Comparison of ENCODE assay signal across 30 cellular contexts in the genomic region with DNA sequence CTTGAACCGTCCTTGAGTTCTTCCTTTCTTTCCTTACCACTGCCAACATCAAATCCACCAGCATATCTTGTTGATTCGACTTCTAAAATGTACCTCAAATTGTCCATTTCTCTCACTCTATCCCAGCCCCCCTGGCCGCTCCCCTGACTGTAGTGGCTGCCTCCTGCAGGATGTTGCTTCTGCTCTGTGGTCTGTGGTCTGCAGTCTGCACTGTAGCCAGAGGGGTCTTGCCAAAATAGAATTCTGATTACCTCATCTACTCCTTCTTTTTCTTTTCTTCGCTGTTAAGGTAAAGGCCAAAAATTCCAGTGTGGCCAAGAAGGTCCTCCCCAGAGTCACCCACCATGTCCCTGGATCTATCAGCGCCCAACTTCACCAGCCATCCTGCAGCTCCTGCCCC.
DNase-seq lines count a peak whose midpoint lies in the region; ATAC-seq and TF ChIP-seq lines count a peak whose summit lies in the region.
"Had no signal": no experiment of that assay in that cellular context is flagged by ENCODE, and none has a peak within 500 bp of the region (broad histone marks: within the 10 kb centered on the region; RNA-seq: fewer than 3 reads in every experiment).

No MANE protein-coding gene starts in this region.

- H3K4me1 Mint-ChIP-seq in activated CD4-positive, alpha-beta T cell treated with anti-CD3 and anti-CD28 coated beads, Interleukin-2, amount 10 ng/mL, durations not matched to agents 7 days and 5 days = peaks cover 31% of the 10 kb centered on the region
- peaks cover 12% of the 10 kb centered on the region for H3K4me1 Mint-ChIP-seq in activated CD4-positive, alpha-beta T cell treated with anti-CD3 and anti-CD28 coated beads, Interleukin-2, amount 10 ng/mL, durations not matched to agents 24 days and 14 days
- peaks cover 8% of the 10 kb centered on the region for H3K4me1 Mint-ChIP-seq in activated T-helper 17 cell treated with anti-CD3 and anti-CD28 coated beads, Interleukin-2, amount 50 U/mL, for 72 hours
- peaks cover 25 to 28% of the 10 kb centered on the region in 2 donors for H3K4me1 Mint-ChIP-seq in natural killer cell
- H3K4me1 Mint-ChIP-seq: memory B cell had no signal

- H3K36me3 ChIP-seq in Peyer's patch = no peaks in the 10 kb centered on the region
- H3K36me3 ChIP-seq: SJCRH30, thoracic aorta had no signal

- POLR2A ChIA-PET in activated CD4-positive, alpha-beta T cell treated with anti-CD3 and anti-CD28 coated beads, Interleukin-2, amount 10 ng/mL, durations not matched to agents 7 days and 5 days (lab: Charles Lee) = interaction anchor here (0.7 kb wide), 1 partner anchor 35 kb away, joined by 5 read pairs; no protein-coding TSS in a partner anchor

- peaks cover 18% of the 10 kb centered on the region for H3K36me3 Mint-ChIP-seq in activated CD4-positive, alpha-beta T cell treated with anti-CD3 and anti-CD28 coated beads, Interleukin-2, amount 10 ng/mL, durations not matched to agents 7 days and 5 days (ENCODE audit: low read depth)
- H3K36me3 Mint-ChIP-seq in activated CD4-positive, alpha-beta T cell treated with anti-CD3 and anti-CD28 coated beads, Interleukin-2, amount 10 ng/mL, durations not matched to agents 24 days and 14 days (ENCODE audit: low read depth) = peaks cover 7% of the 10 kb centered on the region
- peaks cover 32% of the 10 kb centered on the region for H3K36me3 Mint-ChIP-seq in activated T-helper 17 cell treated with anti-CD3 and anti-CD28 coated beads, Interleukin-2, amount 50 U/mL, for 72 hours (ENCODE audit: low read depth)
- no peaks in the 10 kb centered on the region for H3K36me3 Mint-ChIP-seq in natural killer cell

- no peaks in the 10 kb centered on the region for H3K9me3 ChIP-seq in Peyer's patch
- H3K9me3 ChIP-seq: left lung, SJCRH30, thoracic aorta had no signal

- no peak overlapping the region for H3K4me3 ChIP-seq in Peyer's patch
- H3K4me3 ChIP-seq: left lung, SJCRH30, thoracic aorta had no signal

- peak overlapping the region; percentile 41 for H3K27ac Mint-ChIP-seq in activated CD4-positive, alpha-beta T cell treated with anti-CD3 and anti-CD28 coated beads, Interleukin-2, amount 10 ng/mL, durations not matched to agents 7 days and 5 days
- no peak overlapping the region for H3K27ac Mint-ChIP-seq in activated CD4-positive, alpha-beta T cell treated with anti-CD3 and anti-CD28 coated beads, Interleukin-2, amount 10 ng/mL, durations not matched to agents 24 days and 14 days
- H3K27ac Mint-ChIP-seq in activated T-helper 17 cell treated with anti-CD3 and anti-CD28 coated beads, Interleukin-2, amount 50 U/mL, for 72 hours = peak overlapping the region; percentile 47
- H3K27ac Mint-ChIP-seq in natural killer cell = peak overlapping the region; percentile 87
- H3K27ac Mint-ChIP-seq: dendritic cell treated with granulocyte-macrophage colony-stimulating factor and Interleukin-4, amounts not matched to agents 40 ng/mL and 50 ng/mL, for 4 days; endodermal cell had no signal

- no peaks in the 10 kb centered on the region for H3K9me3 Mint-ChIP-seq in activated CD4-positive, alpha-beta T cell treated with anti-CD3 and anti-CD28 coated beads, Interleukin-2, amount 10 ng/mL, durations not matched to agents 7 days and 5 days
- H3K9me3 Mint-ChIP-seq in activated CD4-positive, alpha-beta T cell treated with anti-CD3 and anti-CD28 coated beads, Interleukin-2, amount 10 ng/mL, durations not matched to agents 24 days and 14 days = no peaks in the 10 kb centered on the region
- H3K9me3 Mint-ChIP-seq in activated T-helper 17 cell treated with anti-CD3 and anti-CD28 coated beads, Interleukin-2, amount 50 U/mL, for 72 hours = no peaks in the 10 kb centered on the region
- H3K9me3 Mint-ChIP-seq in natural killer cell = no peaks in the 10 kb centered on the region
- H3K9me3 Mint-ChIP-seq: endodermal cell, memory B cell had no signal

- no peak for TF ChIP-seq CTCF in natural killer cell (IDR thresholded peaks at IDR 0.05)
- TF ChIP-seq CTCF in Peyer's patch (IDR thresholded peaks at IDR 0.05) = no peak

- no peak for DNase-seq in activated CD4-positive, alpha-beta T cell treated with anti-CD3 and anti-CD28 coated beads, Interleukin-2, amount 10 ng/mL, durations not matched to agents 7 days and 5 days
- DNase-seq in activated CD4-positive, alpha-beta T cell treated with anti-CD3 and anti-CD28 coated beads, Interleukin-2, amount 10 ng/mL, durations not matched to agents 24 days and 14 days = no peak
- peak; percentile 4 to 8 for DNase-seq in Kasumi-1 (lab: John Stamatoyannopoulos, UW)
- DNase-seq in natural killer cell = no peak
- DNase-seq in Peyer's patch = no peak
- no peak for DNase-seq in NCI-H1436 treated with DMSO at 0.1 percent for 48 hours (lab: John Stamatoyannopoulos, UW)
- DNase-seq: activated CD4-positive, alpha-beta T cell treated with anti-CD3 and anti-CD28 coated beads, Interleukin-2, amount 50 U/mL, for 4 hours; activated CD4-positive, CD25-positive, alpha-beta regulatory T cell; activated CD8-positive, alpha-beta memory T cell treated with anti-CD3 and anti-CD28 coated beads, Interleukin-2, amount 50 U/mL, for 48 hours; caudate nucleus; CD4-positive, alpha-beta memory T cell; EL; endodermal cell; glutamatergic neuron; islet precursor cell; left lung; NCI-H446; NCI-H748 treated with DMSO at 0.1 percent for 48 hours; RPMI8226; SJCRH30; small intestine; stimulated activated naive CD4-positive, alpha-beta T cell; SW 1271 had no signal

- no peak overlapping the region for H3K4me3 Mint-ChIP-seq in activated CD4-positive, alpha-beta T cell treated with anti-CD3 and anti-CD28 coated beads, Interleukin-2, amount 10 ng/mL, durations not matched to agents 7 days and 5 days
- no peak overlapping the region for H3K4me3 Mint-ChIP-seq in activated CD4-positive, alpha-beta T cell treated with anti-CD3 and anti-CD28 coated beads, Interleukin-2, amount 10 ng/mL, durations not matched to agents 24 days and 14 days
- H3K4me3 Mint-ChIP-seq in activated T-helper 17 cell treated with anti-CD3 and anti-CD28 coated beads, Interleukin-2, amount 50 U/mL, for 72 hours = no peak overlapping the region
- H3K4me3 Mint-ChIP-seq in natural killer cell = peak overlapping the region; percentile 70
- H3K4me3 Mint-ChIP-seq: dendritic cell treated with granulocyte-macrophage colony-stimulating factor and Interleukin-4, amounts not matched to agents 40 ng/mL and 50 ng/mL, for 4 days; endodermal cell; memory B cell had no signal

- no peak for ATAC-seq in activated T-helper 17 cell treated with anti-CD3 and anti-CD28 coated beads, Interleukin-2, amount 50 U/mL, for 72 hours (replicated peaks)
- peak in 1 of 3 donors; percentile 34 for ATAC-seq in natural killer cell
- ATAC-seq in HG03521 (IDR thresholded peaks at IDR 0.05; ENCODE audit: unreplicated experiment) = no peak
- ATAC-seq: left lung had no signal

- H3K27ac ChIP-seq in Peyer's patch = no peak overlapping the region
- H3K27ac ChIP-seq: KMS-11, left lung, parathyroid adenoma, SJCRH30, thoracic aorta had no signal

- H3K27me3 ChIP-seq in Peyer's patch = no peaks in the 10 kb centered on the region
- H3K27me3 ChIP-seq: left lung, SJCRH30 had no signal

- CTCF ChIA-PET in activated CD4-positive, alpha-beta T cell treated with anti-CD3 and anti-CD28 coated beads, Interleukin-2, amount 10 ng/mL, durations not matched to agents 7 days and 5 days (lab: Charles Lee) = interaction anchor here (0.7 kb wide), 1 partner anchor 13 kb away, joined by 4 read pairs; no protein-coding TSS in a partner anchor

- intact Hi-C loops in activated CD4-positive, alpha-beta T cell treated with anti-CD3 and anti-CD28 coated beads, Interleukin-2, amount 10 ng/mL, durations not matched to agents 24 days and 14 days (cut with micrococcal nuclease) = no loop called here
- intact Hi-C loops in natural killer cell (cut with micrococcal nuclease) = no loop called here

- no peak for TF ChIP-seq POLR2A in Peyer's patch (IDR thresholded peaks at IDR 0.05)

- no peaks in the 10 kb centered on the region for H3K4me1 ChIP-seq in Peyer's patch
- H3K4me1 ChIP-seq: left lung, parathyroid adenoma, SJCRH30 had no signal

- no peaks in the 10 kb centered on the region for H3K27me3 Mint-ChIP-seq in activated CD4-positive, alpha-beta T cell treated with anti-CD3 and anti-CD28 coated beads, Interleukin-2, amount 10 ng/mL, durations not matched to agents 7 days and 5 days
- H3K27me3 Mint-ChIP-seq in activated CD4-positive, alpha-beta T cell treated with anti-CD3 and anti-CD28 coated beads, Interleukin-2, amount 10 ng/mL, durations not matched to agents 24 days and 14 days = no peaks in the 10 kb centered on the region
- no peaks in the 10 kb centered on the region for H3K27me3 Mint-ChIP-seq in activated T-helper 17 cell treated with anti-CD3 and anti-CD28 coated beads, Interleukin-2, amount 50 U/mL, for 72 hours
- H3K27me3 Mint-ChIP-seq in natural killer cell (ENCODE audit: low read depth in 2 of 2) = no peaks in the 10 kb centered on the region
- H3K27me3 Mint-ChIP-seq: CD4-positive, alpha-beta memory T cell; dendritic cell treated with granulocyte-macrophage colony-stimulating factor and Interleukin-4, amounts not matched to agents 40 ng/mL and 50 ng/mL, for 4 days; memory B cell had no signal

Comparison
In these comparisons a context has a peak if more than half of its experiments do, and no peak if none do; other contexts are left out.
1. DNase-seq: peak in Kasumi-1 (2 of 2); none in activated CD4-positive, alpha-beta T cell treated with anti-CD3 and anti-CD28 coated beads, Interleukin-2, amount 10 ng/mL, durations not matched to agents 7 days and 5 days (single experiment), activated CD4-positive, alpha-beta T cell treated with anti-CD3 and anti-CD28 coated beads, Interleukin-2, amount 10 ng/mL, durations not matched to agents 24 days and 14 days (single experiment), natural killer cell (single experiment), Peyer's patch (0 of 3) and NCI-H1436 treated with DMSO at 0.1 percent for 48 hours (single experiment).